ENCODE assay signal across 1 cellular context in the genomic region with DNA sequence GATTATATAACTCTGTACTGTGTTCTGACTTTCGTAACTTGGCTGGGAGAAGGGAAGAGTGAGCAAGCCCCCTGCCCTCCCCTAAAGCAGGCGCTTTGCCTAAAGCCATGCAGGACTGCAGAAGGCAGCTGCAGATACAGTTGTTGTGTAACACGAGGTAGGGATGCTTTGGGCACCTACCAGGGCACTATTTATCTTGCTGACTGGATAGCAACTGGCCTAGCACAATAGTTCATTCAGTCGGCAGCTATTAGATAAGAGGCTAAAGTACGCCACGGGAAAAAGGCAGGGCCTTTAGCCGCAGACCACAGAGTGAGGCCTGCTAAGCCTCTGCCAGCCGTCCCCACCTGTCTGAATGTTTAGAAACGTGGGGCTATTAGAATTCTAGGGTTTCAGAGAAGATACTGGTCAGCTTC.
TF ChIP-seq lines count a peak whose summit lies in the region.

No MANE protein-coding gene starts in this region.

TF ChIP-seq in HepG2, 621 proteins besides CTCF, POLR2A, EP300 and RAD21 (continued from another document and continues in another):
- no peak for TF ChIP-seq ZNF333 (CRISPR knock-in tag; IDR thresholded peaks at IDR 0.05; ENCODE audit: borderline replicate concordance)
- TF ChIP-seq TARDBP (CRISPR knock-in tag; IDR thresholded peaks at IDR 0.05) = peak; percentile 94
- TF ChIP-seq ZNF878 (CRISPR knock-in tag; IDR thresholded peaks at IDR 0.05) = peak; percentile 78; the same call in 1 of the 2 replicates
- no peak for TF ChIP-seq ATAD3A (CRISPR knock-in tag; IDR thresholded peaks at IDR 0.05)
- no peak for TF ChIP-seq FOXA1 (IDR thresholded peaks at IDR 0.05)
- TF ChIP-seq FOXA1 (CRISPR knock-in tag; IDR thresholded peaks at IDR 0.05) = peak; percentile 79
- TF ChIP-seq SP2 (CRISPR knock-in tag; IDR thresholded peaks at IDR 0.05) = no peak
- TF ChIP-seq, protein P1, sequence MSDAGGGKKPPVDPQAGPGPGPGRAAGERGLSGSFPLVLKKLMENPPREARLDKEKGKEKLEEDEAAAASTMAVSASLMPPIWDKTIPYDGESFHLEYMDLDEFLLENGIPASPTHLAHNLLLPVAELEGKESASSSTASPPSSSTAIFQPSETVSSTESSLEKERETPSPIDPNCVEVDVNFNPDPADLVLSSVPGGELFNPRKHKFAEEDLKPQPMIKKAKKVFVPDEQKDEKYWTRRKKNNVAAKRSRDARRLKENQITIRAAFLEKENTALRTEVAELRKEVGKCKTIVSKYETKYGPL (CRISPR knock-in tag; IDR thresholded peaks at IDR 0.05) = peak; percentile 99
- no peak for TF ChIP-seq PRPF4 (IDR thresholded peaks at IDR 0.05; ENCODE audit: low read depth, low read length, poor library complexity, severe bottlenecking)
- no peak; the same call in 1 of the 2 replicates for TF ChIP-seq CHD4 (IDR thresholded peaks at IDR 0.05; ENCODE audit: borderline replicate concordance, low read length)
- TF ChIP-seq MXD4 (CRISPR knock-in tag; IDR thresholded peaks at IDR 0.05) = peak; percentile 51; the same call in 1 of the 2 replicates
- TF ChIP-seq ZNF768 (CRISPR knock-in tag; IDR thresholded peaks at IDR 0.05) = no peak
- no peak for TF ChIP-seq U2AF2 (IDR thresholded peaks at IDR 0.05; ENCODE audit: low read depth, low read length)
- TF ChIP-seq AHR (CRISPR knock-in tag; IDR thresholded peaks at IDR 0.05) = no peak
- TF ChIP-seq, protein P2, sequence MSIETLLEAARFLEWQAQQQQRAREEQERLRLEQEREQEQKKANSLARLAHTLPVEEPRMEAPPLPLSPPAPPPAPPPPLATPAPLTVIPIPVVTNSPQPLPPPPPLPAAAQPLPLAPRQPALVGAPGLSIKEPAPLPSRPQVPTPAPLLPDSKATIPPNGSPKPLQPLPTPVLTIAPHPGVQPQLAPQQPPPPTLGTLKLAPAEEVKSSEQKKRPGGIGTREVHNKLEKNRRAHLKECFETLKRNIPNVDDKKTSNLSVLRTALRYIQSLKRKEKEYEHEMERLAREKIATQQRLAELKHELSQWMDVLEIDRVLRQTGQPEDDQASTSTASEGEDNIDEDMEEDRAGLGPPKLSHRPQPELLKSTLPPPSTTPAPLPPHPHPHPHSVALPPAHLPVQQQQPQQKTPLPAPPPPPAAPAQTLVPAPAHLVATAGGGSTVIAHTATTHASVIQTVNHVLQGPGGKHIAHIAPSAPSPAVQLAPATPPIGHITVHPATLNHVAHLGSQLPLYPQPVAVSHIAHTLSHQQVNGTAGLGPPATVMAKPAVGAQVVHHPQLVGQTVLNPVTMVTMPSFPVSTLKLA (IDR thresholded peaks at IDR 0.05) = no peak
- TF ChIP-seq SRF (IDR thresholded peaks at IDR 0.05; ENCODE audit: low read depth, low read length) = no peak
- TF ChIP-seq MIER3 (CRISPR knock-in tag; IDR thresholded peaks at IDR 0.05; ENCODE audit: borderline replicate concordance) = peak; percentile 53; the same call in 1 of the 2 replicates
- TF ChIP-seq KLF9 (CRISPR knock-in tag; IDR thresholded peaks at IDR 0.05; ENCODE audit: low read depth) = no peak
- peak; percentile 86 for TF ChIP-seq PITX1 (CRISPR knock-in tag; IDR thresholded peaks at IDR 0.05)
- no peak; the same call in 1 of the 2 replicates for TF ChIP-seq ZBTB38 (CRISPR knock-in tag; IDR thresholded peaks at IDR 0.05)
- TF ChIP-seq ZNF709 (CRISPR knock-in tag; IDR thresholded peaks at IDR 0.05) = no peak
- peak; percentile 80; the same call in 1 of the 2 replicates for TF ChIP-seq ARID2 (CRISPR knock-in tag; IDR thresholded peaks at IDR 0.05; ENCODE audit: borderline replicate concordance)
- TF ChIP-seq SMYD3 (CRISPR knock-in tag; IDR thresholded peaks at IDR 0.05) = peak; percentile 92
- no peak for TF ChIP-seq ZNF674 (CRISPR knock-in tag; IDR thresholded peaks at IDR 0.05; ENCODE audit: low read depth)
- TF ChIP-seq, protein P3, sequence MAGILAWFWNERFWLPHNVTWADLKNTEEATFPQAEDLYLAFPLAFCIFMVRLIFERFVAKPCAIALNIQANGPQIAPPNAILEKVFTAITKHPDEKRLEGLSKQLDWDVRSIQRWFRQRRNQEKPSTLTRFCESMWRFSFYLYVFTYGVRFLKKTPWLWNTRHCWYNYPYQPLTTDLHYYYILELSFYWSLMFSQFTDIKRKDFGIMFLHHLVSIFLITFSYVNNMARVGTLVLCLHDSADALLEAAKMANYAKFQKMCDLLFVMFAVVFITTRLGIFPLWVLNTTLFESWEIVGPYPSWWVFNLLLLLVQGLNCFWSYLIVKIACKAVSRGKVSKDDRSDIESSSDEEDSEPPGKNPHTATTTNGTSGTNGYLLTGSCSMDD (CRISPR knock-in tag; IDR thresholded peaks at IDR 0.05) = no peak
- TF ChIP-seq NR2F1 (CRISPR knock-in tag; IDR thresholded peaks at IDR 0.05) = no peak
- TF ChIP-seq RXRB (CRISPR knock-in tag; IDR thresholded peaks at IDR 0.05; ENCODE audit: borderline replicate concordance) = peak; percentile 81; the same call in 1 of the 2 replicates
- TF ChIP-seq, protein P4, sequence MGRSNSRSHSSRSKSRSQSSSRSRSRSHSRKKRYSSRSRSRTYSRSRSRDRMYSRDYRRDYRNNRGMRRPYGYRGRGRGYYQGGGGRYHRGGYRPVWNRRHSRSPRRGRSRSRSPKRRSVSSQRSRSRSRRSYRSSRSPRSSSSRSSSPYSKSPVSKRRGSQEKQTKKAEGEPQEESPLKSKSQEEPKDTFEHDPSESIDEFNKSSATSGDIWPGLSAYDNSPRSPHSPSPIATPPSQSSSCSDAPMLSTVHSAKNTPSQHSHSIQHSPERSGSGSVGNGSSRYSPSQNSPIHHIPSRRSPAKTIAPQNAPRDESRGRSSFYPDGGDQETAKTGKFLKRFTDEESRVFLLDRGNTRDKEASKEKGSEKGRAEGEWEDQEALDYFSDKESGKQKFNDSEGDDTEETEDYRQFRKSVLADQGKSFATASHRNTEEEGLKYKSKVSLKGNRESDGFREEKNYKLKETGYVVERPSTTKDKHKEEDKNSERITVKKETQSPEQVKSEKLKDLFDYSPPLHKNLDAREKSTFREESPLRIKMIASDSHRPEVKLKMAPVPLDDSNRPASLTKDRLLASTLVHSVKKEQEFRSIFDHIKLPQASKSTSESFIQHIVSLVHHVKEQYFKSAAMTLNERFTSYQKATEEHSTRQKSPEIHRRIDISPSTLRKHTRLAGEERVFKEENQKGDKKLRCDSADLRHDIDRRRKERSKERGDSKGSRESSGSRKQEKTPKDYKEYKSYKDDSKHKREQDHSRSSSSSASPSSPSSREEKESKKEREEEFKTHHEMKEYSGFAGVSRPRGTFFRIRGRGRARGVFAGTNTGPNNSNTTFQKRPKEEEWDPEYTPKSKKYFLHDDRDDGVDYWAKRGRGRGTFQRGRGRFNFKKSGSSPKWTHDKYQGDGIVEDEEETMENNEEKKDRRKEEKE (IDR thresholded peaks at IDR 0.05) = no peak
- TF ChIP-seq SPEN (CRISPR knock-in tag; IDR thresholded peaks at IDR 0.05; ENCODE audit: low read depth) = peak; percentile 61; the same call in 1 of the 2 replicates
- TF ChIP-seq ATF1 (CRISPR knock-in tag; IDR thresholded peaks at IDR 0.05) = 0 out of 2 replicates have a peak, but pooled peaks have one; percentile 28
- 0 out of 2 replicates have a peak, but pooled peaks have one; percentile 45 for TF ChIP-seq MIXL1 (CRISPR knock-in tag; IDR thresholded peaks at IDR 0.05)
- no peak for TF ChIP-seq SAFB2 (CRISPR knock-in tag; IDR thresholded peaks at IDR 0.05; ENCODE audit: borderline replicate concordance, low read depth)
- TF ChIP-seq ERF (CRISPR knock-in tag; IDR thresholded peaks at IDR 0.05) = peak; percentile 62
- peak; percentile 46 for TF ChIP-seq CBX1 (IDR thresholded peaks at IDR 0.05; ENCODE audit: low read depth)
- TF ChIP-seq NR2C2 (CRISPR knock-in tag; IDR thresholded peaks at IDR 0.05; ENCODE audit: borderline replicate concordance) = no peak
- no peak for TF ChIP-seq SMARCC2 (IDR thresholded peaks at IDR 0.05)
- TF ChIP-seq, protein P5, sequence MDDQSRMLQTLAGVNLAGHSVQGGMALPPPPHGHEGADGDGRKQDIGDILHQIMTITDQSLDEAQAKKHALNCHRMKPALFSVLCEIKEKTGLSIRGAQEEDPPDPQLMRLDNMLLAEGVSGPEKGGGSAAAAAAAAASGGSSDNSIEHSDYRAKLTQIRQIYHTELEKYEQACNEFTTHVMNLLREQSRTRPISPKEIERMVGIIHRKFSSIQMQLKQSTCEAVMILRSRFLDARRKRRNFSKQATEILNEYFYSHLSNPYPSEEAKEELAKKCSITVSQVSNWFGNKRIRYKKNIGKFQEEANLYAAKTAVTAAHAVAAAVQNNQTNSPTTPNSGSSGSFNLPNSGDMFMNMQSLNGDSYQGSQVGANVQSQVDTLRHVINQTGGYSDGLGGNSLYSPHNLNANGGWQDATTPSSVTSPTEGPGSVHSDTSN (CRISPR knock-in tag; IDR thresholded peaks at IDR 0.05; ENCODE audit: borderline replicate concordance) = no peak
- no peak for TF ChIP-seq AKAP8 (CRISPR knock-in tag; IDR thresholded peaks at IDR 0.05)
- no peak for TF ChIP-seq AGO2 (optimal IDR thresholded peaks at IDR 0.05; ENCODE audit: low read depth, low read length)
- TF ChIP-seq, protein P6, sequence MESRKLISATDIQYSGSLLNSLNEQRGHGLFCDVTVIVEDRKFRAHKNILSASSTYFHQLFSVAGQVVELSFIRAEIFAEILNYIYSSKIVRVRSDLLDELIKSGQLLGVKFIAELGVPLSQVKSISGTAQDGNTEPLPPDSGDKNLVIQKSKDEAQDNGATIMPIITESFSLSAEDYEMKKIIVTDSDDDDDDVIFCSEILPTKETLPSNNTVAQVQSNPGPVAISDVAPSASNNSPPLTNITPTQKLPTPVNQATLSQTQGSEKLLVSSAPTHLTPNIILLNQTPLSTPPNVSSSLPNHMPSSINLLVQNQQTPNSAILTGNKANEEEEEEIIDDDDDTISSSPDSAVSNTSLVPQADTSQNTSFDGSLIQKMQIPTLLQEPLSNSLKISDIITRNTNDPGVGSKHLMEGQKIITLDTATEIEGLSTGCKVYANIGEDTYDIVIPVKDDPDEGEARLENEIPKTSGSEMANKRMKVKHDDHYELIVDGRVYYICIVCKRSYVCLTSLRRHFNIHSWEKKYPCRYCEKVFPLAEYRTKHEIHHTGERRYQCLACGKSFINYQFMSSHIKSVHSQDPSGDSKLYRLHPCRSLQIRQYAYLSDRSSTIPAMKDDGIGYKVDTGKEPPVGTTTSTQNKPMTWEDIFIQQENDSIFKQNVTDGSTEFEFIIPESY (CRISPR knock-in tag; IDR thresholded peaks at IDR 0.05) = peak; percentile 42; the same call in 1 of the 2 replicates
- TF ChIP-seq ZNF883 (CRISPR knock-in tag; IDR thresholded peaks at IDR 0.05; ENCODE audit: not compliant biosample characterization) = no peak
- peak; percentile 63; the same call in 1 of the 2 replicates for TF ChIP-seq ZMYM3 (CRISPR knock-in tag; IDR thresholded peaks at IDR 0.05)
- TF ChIP-seq BRD4 (CRISPR knock-in tag; IDR thresholded peaks at IDR 0.05) = no peak
- TF ChIP-seq, protein P7, sequence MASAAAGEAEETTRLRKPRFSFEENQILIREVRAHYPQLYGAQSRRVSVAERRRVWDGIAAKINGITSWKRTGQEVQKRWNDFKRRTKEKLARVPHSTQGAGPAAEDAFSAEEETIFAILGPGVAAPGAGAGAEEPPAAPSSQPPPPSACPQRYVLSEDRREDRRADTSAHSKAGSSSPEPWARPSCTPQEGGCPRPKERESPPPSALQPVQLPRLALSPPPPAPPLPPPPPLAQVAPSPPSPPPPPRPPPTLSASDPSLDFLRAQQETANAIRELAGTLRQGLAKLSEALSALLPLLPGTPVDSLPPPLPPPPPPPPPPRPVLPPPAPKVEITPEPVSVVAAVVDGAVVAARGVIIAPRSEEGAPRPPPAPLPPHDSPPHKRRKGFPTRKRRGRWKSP (CRISPR knock-in tag; IDR thresholded peaks at IDR 0.05) = peak; percentile 52; the same call in 1 of the 2 replicates
- TF ChIP-seq, protein P8, sequence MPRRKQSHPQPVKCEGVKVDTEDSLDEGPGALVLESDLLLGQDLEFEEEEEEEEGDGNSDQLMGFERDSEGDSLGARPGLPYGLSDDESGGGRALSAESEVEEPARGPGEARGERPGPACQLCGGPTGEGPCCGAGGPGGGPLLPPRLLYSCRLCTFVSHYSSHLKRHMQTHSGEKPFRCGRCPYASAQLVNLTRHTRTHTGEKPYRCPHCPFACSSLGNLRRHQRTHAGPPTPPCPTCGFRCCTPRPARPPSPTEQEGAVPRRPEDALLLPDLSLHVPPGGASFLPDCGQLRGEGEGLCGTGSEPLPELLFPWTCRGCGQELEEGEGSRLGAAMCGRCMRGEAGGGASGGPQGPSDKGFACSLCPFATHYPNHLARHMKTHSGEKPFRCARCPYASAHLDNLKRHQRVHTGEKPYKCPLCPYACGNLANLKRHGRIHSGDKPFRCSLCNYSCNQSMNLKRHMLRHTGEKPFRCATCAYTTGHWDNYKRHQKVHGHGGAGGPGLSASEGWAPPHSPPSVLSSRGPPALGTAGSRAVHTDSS (CRISPR knock-in tag; conservative IDR thresholded peaks at IDR 0.05) = no peak
- no peak; the same call in 1 of the 2 replicates for TF ChIP-seq SIN3B (IDR thresholded peaks at IDR 0.05; ENCODE audit: low read length)
- TF ChIP-seq ZNF607 (CRISPR knock-in tag; IDR thresholded peaks at IDR 0.05; ENCODE audit: borderline replicate concordance) = no peak
- TF ChIP-seq SMARCE1 (IDR thresholded peaks at IDR 0.05; ENCODE audit: borderline replicate concordance) = no peak
- TF ChIP-seq ZNF224 (CRISPR knock-in tag; IDR thresholded peaks at IDR 0.05) = no peak
- TF ChIP-seq NKX3-1 (CRISPR knock-in tag; IDR thresholded peaks at IDR 0.05) = peak; percentile 72; the same call in 1 of the 2 replicates
- TF ChIP-seq HIVEP1 (CRISPR knock-in tag; IDR thresholded peaks at IDR 0.05) = no peak
- TF ChIP-seq, protein P9, sequence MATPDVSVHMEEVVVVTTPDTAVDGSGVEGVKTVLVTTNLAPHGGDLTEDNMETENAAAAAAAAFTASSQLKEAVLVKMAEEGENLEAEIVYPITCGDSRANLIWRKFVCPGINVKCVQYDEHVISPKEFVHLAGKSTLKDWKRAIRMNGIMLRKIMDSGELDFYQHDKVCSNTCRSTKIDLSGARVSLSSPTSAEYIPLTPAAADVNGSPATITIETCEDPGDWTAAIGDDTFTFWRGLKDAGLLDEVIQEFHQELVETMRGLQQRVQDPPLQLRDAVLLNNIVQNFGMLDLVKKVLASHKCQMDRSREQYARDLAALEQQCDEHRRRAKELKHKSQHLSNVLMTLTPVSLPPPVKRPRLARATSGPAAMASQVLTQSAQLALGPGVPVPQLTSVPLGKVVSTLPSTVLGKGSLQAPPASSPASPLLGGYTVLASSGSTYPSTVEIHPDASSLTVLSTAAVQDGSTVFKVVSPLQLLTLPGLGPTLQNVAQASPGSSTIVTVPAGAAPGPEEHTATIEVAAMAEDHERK (CRISPR knock-in tag; IDR thresholded peaks at IDR 0.05; ENCODE audit: low read depth) = no peak
- TF ChIP-seq ATF7 (IDR thresholded peaks at IDR 0.05) = no peak
- TF ChIP-seq ATF7 (CRISPR knock-in tag; IDR thresholded peaks at IDR 0.05) = no peak
- TF ChIP-seq ZNF781 (CRISPR knock-in tag; IDR thresholded peaks at IDR 0.05; ENCODE audit: borderline replicate concordance, not compliant biosample characterization) = no peak
- no peak for TF ChIP-seq ZNF343 (CRISPR knock-in tag; IDR thresholded peaks at IDR 0.05)
